13 cellular contexts compared by ENCODE assay signal in the genomic region with DNA sequence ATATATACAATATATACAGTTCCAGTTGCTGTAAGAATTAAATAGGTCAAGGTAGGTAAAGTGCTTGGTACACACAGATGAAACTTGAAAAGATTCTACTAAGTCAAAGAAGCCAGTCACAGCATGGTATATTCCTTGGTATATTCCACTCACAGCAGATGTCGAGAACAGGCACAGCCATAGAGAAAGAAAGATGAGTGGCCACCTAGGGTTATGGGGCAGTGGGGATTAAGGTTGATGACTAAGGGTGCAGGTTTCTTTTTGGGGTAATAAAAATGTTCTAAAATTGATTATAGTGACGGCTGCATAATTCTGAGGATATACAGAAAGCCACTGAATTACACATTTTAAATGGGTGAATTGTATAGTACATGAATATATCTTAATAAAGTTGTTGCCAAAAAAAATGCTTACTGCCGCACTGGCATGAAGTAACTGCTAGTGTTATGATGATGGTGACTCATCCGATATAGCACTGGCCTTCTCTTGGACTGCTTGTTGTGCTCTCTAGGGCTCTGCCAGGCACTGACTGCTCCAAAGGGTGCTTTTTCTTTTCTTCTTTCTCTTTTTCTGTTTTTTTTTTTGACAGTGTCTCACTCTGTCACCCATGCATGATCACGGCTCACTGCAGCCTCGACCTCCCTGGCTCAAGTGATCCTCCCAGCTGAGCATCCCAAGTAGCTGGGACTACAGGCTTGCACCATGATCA. TPM values are rescaled to one million over a fixed set of nuclear protein-coding genes. Genes with fewer than 3 reads are reported as not detected.
A peak's percentile ranks its signal among the peaks of the same experiment; 100 is the strongest.
DNase-seq lines count a peak whose midpoint lies in the region; ATAC-seq and TF ChIP-seq lines count a peak whose summit lies in the region.
"Had no signal": no experiment of that assay in that cellular context is flagged by ENCODE, and none has a peak within 500 bp of the region (broad histone marks: within the 10 kb centered on the region; RNA-seq: fewer than 3 reads in every experiment).

No MANE protein-coding gene starts in this region.

- no peaks in the 10 kb centered on the region for H4K20me1 ChIP-seq in OCI-LY7 (ENCODE audit: insufficient read depth, low read length)

- H2AFZ ChIP-seq in OCI-LY7 (ENCODE audit: low read length) = 0 out of 2 replicates have a peak overlapping the region, but pooled peaks have one; percentile 33
- H2AFZ ChIP-seq: parathyroid adenoma had no signal

- H3K4me3 ChIP-seq in OCI-LY7 (ENCODE audit: low read depth, low read length, poor library complexity, severe bottlenecking) = no peak overlapping the region

- TF ChIP-seq CTCF in OCI-LY7 (conservative IDR thresholded peaks at IDR 0.05; ENCODE audit: low read length) (no peak), osteocyte (IDR thresholded peaks at IDR 0.05) (no peak)

- CTCF ChIA-PET in OCI-LY7 (lab: Charles Lee; ENCODE audit: unreplicated experiment) = interaction anchor here (0.6 kb wide), 1 partner anchor 10 kb away, joined by 4 read pairs; no protein-coding TSS in a partner anchor

- no peak overlapping the region for H3K4me3 Mint-ChIP-seq in osteocyte (ENCODE audit: unreplicated experiment)
- H3K4me3 Mint-ChIP-seq: IgD-negative memory B cell had no signal

- H3K9me3 Mint-ChIP-seq in osteocyte (ENCODE audit: unreplicated experiment) = no peaks in the 10 kb centered on the region
- H3K9me3 Mint-ChIP-seq: activated naive CD4-positive, alpha-beta T cell treated with anti-CD3 and anti-CD28 coated beads, Interleukin-2, amount 50 U/mL, for 72 hours; IgD-negative memory B cell had no signal

- H3K36me3 ChIP-seq in OCI-LY7 (ENCODE audit: insufficient read depth, low read length) = no peaks in the 10 kb centered on the region

- H3K9me3 ChIP-seq in OCI-LY7 (ENCODE audit: low read length) = no peaks in the 10 kb centered on the region

- DNase-seq in AG20443 (ENCODE audit: low spot score) = peak; percentile 81
- DNase-seq in OCI-LY7 (ENCODE audit: low spot score) = peak; percentile 19
- no peak for DNase-seq in epithelial cell of prostate (ENCODE audit: low read depth, low spot score)
- DNase-seq in osteocyte (ENCODE audit: extremely low spot score, unreplicated experiment) = no peak
- no peak for DNase-seq in T-helper 2 cell
- DNase-seq in activated CD8-positive, alpha-beta memory T cell treated with anti-CD3 and anti-CD28 coated beads, Interleukin-2, amount 50 U/mL, for 48 hours = no peak
- DNase-seq: activated CD4-positive, alpha-beta T cell treated with anti-CD3 and anti-CD28 coated beads for 48 hours; Right ventricle myocardium superior had no signal

- H3K27ac ChIP-seq in OCI-LY7 (ENCODE audit: low read depth, low read length, poor library complexity, severe bottlenecking) = no peak overlapping the region
- peak overlapping the region; percentile 98 for H3K27ac ChIP-seq in epithelial cell of prostate
- H3K27ac ChIP-seq: parathyroid adenoma had no signal

- peaks cover 32% of the 10 kb centered on the region for H3K4me1 Mint-ChIP-seq in osteocyte (ENCODE audit: unreplicated experiment)

- no TSS peak for BruUV-seq in OCI-LY7 (replicated peaks; lab: Mats Ljungman, UMichigan)

- H3K4me1 ChIP-seq in OCI-LY7 (ENCODE audit: insufficient read depth, low read length, poor library complexity, severe bottlenecking) = peaks cover 13% of the 10 kb centered on the region
- H3K4me1 ChIP-seq: parathyroid adenoma had no signal

- H3K36me3 Mint-ChIP-seq in osteocyte (ENCODE audit: unreplicated experiment) = peaks cover 14% of the 10 kb centered on the region
- H3K36me3 Mint-ChIP-seq: activated naive CD4-positive, alpha-beta T cell treated with anti-CD3 and anti-CD28 coated beads, Interleukin-2, amount 50 U/mL, for 72 hours had no signal

- no peak for ATAC-seq in HG02759 (IDR thresholded peaks at IDR 0.05; ENCODE audit: unreplicated experiment)
- no peak for ATAC-seq in GM21619 (IDR thresholded peaks at IDR 0.05; ENCODE audit: unreplicated experiment)
- ATAC-seq: activated naive CD4-positive, alpha-beta T cell treated with anti-CD3 and anti-CD28 coated beads, Interleukin-2, amount 50 U/mL, for 72 hours had no signal

- no peaks in the 10 kb centered on the region for H3K9me2 ChIP-seq in OCI-LY7 (ENCODE audit: insufficient read depth, low read length)

- no peaks in the 10 kb centered on the region for H3K79me2 ChIP-seq in OCI-LY7 (ENCODE audit: insufficient read depth, low read depth, low read length)
- H3K79me2 ChIP-seq: parathyroid adenoma had no signal

- POLR2A ChIA-PET in OCI-LY7 (lab: Charles Lee) = interaction anchor here (0.6 to 1.5 kb wide), 4 partner anchors 11 to 331 kb away, joined by 3 to 5 read pairs (median 4); partner anchors contain the start of gene TBC1D2

- intact Hi-C loops in OCI-LY7 (cut with micrococcal nuclease; ENCODE audit: unreplicated experiment) = no loop called here

- H3K4me2 ChIP-seq in OCI-LY7 (ENCODE audit: low read length) = peak overlapping the region; percentile 36

- H3K27me3 Mint-ChIP-seq in osteocyte (ENCODE audit: unreplicated experiment) = no peaks in the 10 kb centered on the region
- H3K27me3 Mint-ChIP-seq: IgD-negative memory B cell had no signal

- peak overlapping the region; percentile 85 for H3K27ac Mint-ChIP-seq in osteocyte (ENCODE audit: unreplicated experiment)
- H3K27ac Mint-ChIP-seq: activated naive CD4-positive, alpha-beta T cell treated with anti-CD3 and anti-CD28 coated beads, Interleukin-2, amount 50 U/mL, for 72 hours; IgD-negative memory B cell had no signal

RNA-seq across cellular contexts. Expression of gene TBC1D2, which starts 23.5 kb away (rescaled TPM):
- total RNA-seq in OCI-LY7 (2014; rRNA removed; shearing (Covaris generic)) = 2.5 and 5.5 TPM in 2 replicates
- total RNA-seq in OCI-LY7 (2022) = 3.1 and 3.2 TPM in 2 replicates
- 23.7 and 25.6 TPM in 2 replicates for total RNA-seq in osteocyte

RNA-seq across cellular contexts. Expression of gene CORO2A, which starts 39.5 kb away (rescaled TPM):
- 1.8 and 2.2 TPM in 2 replicates for total RNA-seq in OCI-LY7 (2014; rRNA removed; shearing (Covaris generic))
- 3.2 and 3.9 TPM in 2 replicates for total RNA-seq in OCI-LY7 (2022)
- 1.6 and 1.8 TPM in 2 replicates for total RNA-seq in osteocyte

Comparison
In these comparisons a context has a peak if more than half of its experiments do, and no peak if none do; other contexts are left out.
1. DNase-seq: peak in AG20443 (single experiment) and OCI-LY7 (single experiment); none in epithelial cell of prostate (single experiment), osteocyte (single experiment), T-helper 2 cell (0 of 5) and activated CD8-positive, alpha-beta memory T cell treated with anti-CD3 and anti-CD28 coated beads, Interleukin-2, amount 50 U/mL, for 48 hours (single experiment).